Comparison of ENCODE assay signal across 8 cellular contexts in genomic region chr9:130694205-130694604, GRCh38. TPM values are rescaled to one million over a fixed set of nuclear protein-coding genes. Genes with fewer than 3 reads are reported as not detected.
DNase-seq lines count a peak whose midpoint lies in the region; ATAC-seq, FAIRE-seq and TF ChIP-seq lines count a peak whose summit lies in the region.

No MANE protein-coding gene starts in this region.

- H3K27ac Mint-ChIP-seq in T-helper 2 cell treated with Interferon-gamma antibody and Interleukin-4, amounts not matched to agents 5 μg/mL and 100 μg/mL, for 36 hours: peak overlapping the region; percentile 95

- ATAC-seq in foreskin keratinocyte (no peak), GM21447 (IDR thresholded peaks at IDR 0.05; ENCODE audit: unreplicated experiment) (no peak)

- H3K4me1 ChIP-seq in foreskin keratinocyte (no peaks in the 10 kb centered on the region), small intestine (ENCODE audit: control insufficient read depth in 2 of 2, insufficient read depth in 1 of 2, low read depth in 1 of 2, low read length in 1 of 2) (peaks cover 0 to 3% of the 10 kb centered on the region in 2 donors)

- no peaks in the 10 kb centered on the region for H3K9me3 ChIP-seq in small intestine (ENCODE audit: control insufficient read depth, low read depth)

- no peak for TF ChIP-seq CTCF in foreskin keratinocyte (conservative IDR thresholded peaks at IDR 0.05)

- H3K27ac ChIP-seq in foreskin keratinocyte: peak overlapping the region; percentile 41
- H3K27ac ChIP-seq in small intestine (ENCODE audit: low read depth in 1 of 2, low read length in 1 of 2): peak overlapping the region; percentile 14 to 35

- peaks cover 45% of the 10 kb centered on the region for H3K4me1 Mint-ChIP-seq in T-helper 2 cell treated with Interferon-gamma antibody and Interleukin-4, amounts not matched to agents 5 μg/mL and 100 μg/mL, for 36 hours (ENCODE audit: low read depth)

- peaks cover 37% of the 10 kb centered on the region for H3K36me3 Mint-ChIP-seq in T-helper 2 cell treated with Interferon-gamma antibody and Interleukin-4, amounts not matched to agents 5 μg/mL and 100 μg/mL, for 36 hours (ENCODE audit: low read depth)

- peak overlapping the region; percentile 95 for H3K4me3 Mint-ChIP-seq in T-helper 2 cell treated with Interferon-gamma antibody and Interleukin-4, amounts not matched to agents 5 μg/mL and 100 μg/mL, for 36 hours

- H3K4me3 ChIP-seq in small intestine (ENCODE audit: low read depth in 1 of 2, low read length in 2 of 2): peak overlapping the region; percentile 62 to 76

- H3K36me3 ChIP-seq in small intestine (ENCODE audit: control insufficient read depth in 2 of 2, insufficient read depth in 2 of 2, low read length in 2 of 2): peaks cover 4 to 5% of the 10 kb centered on the region in 2 donors

- peak; percentile 46 for DNase-seq in NCI-H2171 treated with DMSO at 0.1 percent for 48 hours (lab: John Stamatoyannopoulos, UW)
- DNase-seq in NCI-H2171 (lab: John Stamatoyannopoulos, UW): no peak
- DNase-seq in T-helper 2 cell treated with Interferon-gamma antibody and Interleukin-4, amounts not matched to agents 5 μg/mL and 100 μg/mL, for 36 hours (ENCODE audit: low spot score): no peak
- no peak for DNase-seq in foreskin keratinocyte
- DNase-seq in small intestine: no peak
- no peak for DNase-seq in SW480 (ENCODE audit: low spot score)
- DNase-seq in cerebellar nuclear complex (lab: John Stamatoyannopoulos, UW): no peak

- 0 to 1% (median 0%) methylated on average over 8 of the region's 8 CpGs for WGBS in small intestine, 3 donors

- H3K27me3 ChIP-seq in foreskin keratinocyte (no peaks in the 10 kb centered on the region), small intestine (ENCODE audit: control insufficient read depth in 2 of 2, insufficient read depth in 2 of 2, low read length in 2 of 2) (no peaks in the 10 kb centered on the region)

- H3K9me3 Mint-ChIP-seq in T-helper 2 cell treated with Interferon-gamma antibody and Interleukin-4, amounts not matched to agents 5 μg/mL and 100 μg/mL, for 36 hours: no peaks in the 10 kb centered on the region

- no peaks in the 10 kb centered on the region for H3K27me3 Mint-ChIP-seq in T-helper 2 cell treated with Interferon-gamma antibody and Interleukin-4, amounts not matched to agents 5 μg/mL and 100 μg/mL, for 36 hours (ENCODE audit: low read depth)

- FAIRE-seq in small intestine (lab: Jason Lieb, UNC): no peak

RNA-seq across cellular contexts. Expression of gene EXOSC2, which starts 0.6 kb away (rescaled TPM):
- total RNA-seq in foreskin keratinocyte: 45.6 and 54.7 TPM in 2 replicates
- polyA plus RNA-seq in foreskin keratinocyte (32.3 and 38.5 TPM in 2 replicates), small intestine (10 to 100 TPM in 2 of 3 donors, 1 to 10 TPM in 1; 6.0 to 18.8 (median 11.1) TPM)

RNA-seq across cellular contexts. Expression of gene PRDM12, which starts 29.8 kb away (rescaled TPM):
- not detected in 2 replicates for total RNA-seq in foreskin keratinocyte
- 0.02 TPM in 1 of 2 replicates, not detected in the other for polyA plus RNA-seq in foreskin keratinocyte
- polyA plus RNA-seq in small intestine: under 1 TPM in 2 of 3 donors, not detected in 1; 0.09 to 0.22 TPM
